In genomic region chr11:59556115-59556882, GRCh38 we compare ENCODE assay signal across 8 cellular contexts. TPM values are rescaled to one million over a fixed set of nuclear protein-coding genes. Genes with fewer than 3 reads are reported as not detected.
DNase-seq lines count a peak whose midpoint lies in the region; ATAC-seq and TF ChIP-seq lines count a peak whose summit lies in the region.

No MANE protein-coding gene starts in this region.

- peaks cover 0 to 44% (median 6%) of the 10 kb centered on the region in 4 donors for H3K4me1 ChIP-seq in tibial nerve

- peak overlapping the region; percentile 51 to 88 (median 78) for H3K27ac ChIP-seq in tibial nerve

- TF ChIP-seq CTCF in foreskin fibroblast (IDR thresholded peaks at IDR 0.05; ENCODE audit: low read depth, low read length) (no peak), osteocyte (IDR thresholded peaks at IDR 0.05) (no peak), tibial nerve (IDR thresholded peaks at IDR 0.05) (no peak)

- peak overlapping the region; percentile 83 for H3K4me3 Mint-ChIP-seq in activated T-helper 1 cell treated with anti-CD3 and anti-CD28 coated beads, Interleukin-12 subunit alpha, Interleukin-12 subunit beta, Interleukin-2, Interleukin-4 antibody, amounts not matched to agents 30 ng/mL and 10 ng/mL and 1 ng/mL, durations not matched to agents 14 hours and 24 hours and 36 hours
- H3K4me3 Mint-ChIP-seq in osteocyte (ENCODE audit: unreplicated experiment): peak overlapping the region; percentile 87

- TF ChIP-seq POLR2A in tibial nerve (IDR thresholded peaks at IDR 0.05): no peak

- H3K9me3 ChIP-seq in tibial nerve: no peaks in the 10 kb centered on the region

- 3% methylated on average over 28 of the region's 28 CpGs for WGBS in tibial nerve, 2 donors

- H3K27me3 ChIP-seq in tibial nerve: no peaks in the 10 kb centered on the region

- peak; percentile 42 to 52 for TF ChIP-seq EP300 in tibial nerve (IDR thresholded peaks at IDR 0.05)

- DNase-seq in DMS153 (lab: John Stamatoyannopoulos, UW) (peak; percentile 22), HK-2 (ENCODE audit: unreplicated experiment) (peak; percentile 81), foreskin fibroblast (peak; percentile 86 to 94), osteocyte (ENCODE audit: extremely low spot score, unreplicated experiment) (peak; percentile 88), tibial nerve (ENCODE audit: low spot score in 2 of 2) (peak; percentile 47 to 77)
- peak; percentile 42 for DNase-seq in activated T-helper 1 cell treated with anti-CD3 and anti-CD28 coated beads, Interleukin-12 subunit alpha, Interleukin-12 subunit beta, Interleukin-2, Interleukin-4 antibody, amounts not matched to agents 30 ng/mL and 10 ng/mL and 1 ng/mL, durations not matched to agents 14 hours and 24 hours and 36 hours (ENCODE audit: low spot score)

- peak overlapping the region; percentile 84 for H3K27ac Mint-ChIP-seq in activated T-helper 1 cell treated with anti-CD3 and anti-CD28 coated beads, Interleukin-12 subunit alpha, Interleukin-12 subunit beta, Interleukin-2, Interleukin-4 antibody, amounts not matched to agents 30 ng/mL and 10 ng/mL and 1 ng/mL, durations not matched to agents 14 hours and 24 hours and 36 hours
- H3K27ac Mint-ChIP-seq in osteocyte (ENCODE audit: unreplicated experiment): peak overlapping the region; percentile 96

- intact Hi-C loops in activated T-helper 1 cell treated with anti-CD3 and anti-CD28 coated beads, Interleukin-12 subunit alpha, Interleukin-12 subunit beta, Interleukin-2, Interleukin-4 antibody, amounts not matched to agents 30 ng/mL and 10 ng/mL and 1 ng/mL, durations not matched to agents 14 hours and 24 hours and 36 hours (cut with micrococcal nuclease): loop anchor here (2.0 to 10.0 kb wide), 3 partner anchors 199 to 1841 kb away; partner anchors contain the start of genes FAM111B, MED19, STX3 and TMX2

- peaks cover 54% of the 10 kb centered on the region for H3K4me1 Mint-ChIP-seq in activated T-helper 1 cell treated with anti-CD3 and anti-CD28 coated beads, Interleukin-12 subunit alpha, Interleukin-12 subunit beta, Interleukin-2, Interleukin-4 antibody, amounts not matched to agents 30 ng/mL and 10 ng/mL and 1 ng/mL, durations not matched to agents 14 hours and 24 hours and 36 hours (ENCODE audit: low read depth)
- H3K4me1 Mint-ChIP-seq in osteocyte (ENCODE audit: unreplicated experiment): peaks cover 30% of the 10 kb centered on the region

- peak overlapping the region; percentile 46 to 57 for H3K4me3 ChIP-seq in foreskin fibroblast (ENCODE audit: low read depth in 1 of 2, low read length in 2 of 2)
- peak overlapping the region; percentile 32 to 55 (median 38) for H3K4me3 ChIP-seq in tibial nerve

- no peaks in the 10 kb centered on the region for H3K36me3 ChIP-seq in tibial nerve

- ATAC-seq in HG02840 (IDR thresholded peaks at IDR 0.05; ENCODE audit: low FRiP score, unreplicated experiment): no peak

- no peaks in the 10 kb centered on the region for H3K9me3 Mint-ChIP-seq in activated T-helper 1 cell treated with anti-CD3 and anti-CD28 coated beads, Interleukin-12 subunit alpha, Interleukin-12 subunit beta, Interleukin-2, Interleukin-4 antibody, amounts not matched to agents 30 ng/mL and 10 ng/mL and 1 ng/mL, durations not matched to agents 14 hours and 24 hours and 36 hours
- H3K9me3 Mint-ChIP-seq in osteocyte (ENCODE audit: unreplicated experiment): no peaks in the 10 kb centered on the region

- peaks cover 2% of the 10 kb centered on the region for H3K36me3 Mint-ChIP-seq in activated T-helper 1 cell treated with anti-CD3 and anti-CD28 coated beads, Interleukin-12 subunit alpha, Interleukin-12 subunit beta, Interleukin-2, Interleukin-4 antibody, amounts not matched to agents 30 ng/mL and 10 ng/mL and 1 ng/mL, durations not matched to agents 14 hours and 24 hours and 36 hours (ENCODE audit: low read depth)
- no peaks in the 10 kb centered on the region for H3K36me3 Mint-ChIP-seq in osteocyte (ENCODE audit: unreplicated experiment)

- H3K27me3 Mint-ChIP-seq in activated T-helper 1 cell treated with anti-CD3 and anti-CD28 coated beads, Interleukin-12 subunit alpha, Interleukin-12 subunit beta, Interleukin-2, Interleukin-4 antibody, amounts not matched to agents 30 ng/mL and 10 ng/mL and 1 ng/mL, durations not matched to agents 14 hours and 24 hours and 36 hours (ENCODE audit: insufficient read depth): peaks cover 20% of the 10 kb centered on the region
- no peaks in the 10 kb centered on the region for H3K27me3 Mint-ChIP-seq in osteocyte (ENCODE audit: unreplicated experiment)

TF ChIP-seq in PFSK-1, 5 proteins besides CTCF, POLR2A, EP300 and RAD21:
- TF ChIP-seq TAF1 (IDR thresholded peaks at IDR 0.05; ENCODE audit: borderline replicate concordance, insufficient read depth, low read length) (0 out of 2 replicates have a peak, but pooled peaks have one; percentile 31), FOXP2 (optimal IDR thresholded peaks at IDR 0.05; ENCODE audit: borderline replicate concordance, extremely low read depth, extremely low read length, insufficient read depth) (no peak), POLR2AphosphoS5 (IDR thresholded peaks at IDR 0.05; ENCODE audit: low read depth, low read length) (no peak)

RNA-seq across cellular contexts. Expression of gene OR4D9, which starts 45.0 kb away (rescaled TPM):
- 0.05 TPM for polyA plus RNA-seq in PFSK-1 (2012; ENCODE audit: insufficient read length, low read depth)
- not detected in 2 replicates for total RNA-seq in activated T-helper 1 cell treated with anti-CD3 and anti-CD28 coated beads, Interleukin-12 subunit alpha, Interleukin-12 subunit beta, Interleukin-2, Interleukin-4 antibody, amounts not matched to agents 30 ng/mL and 10 ng/mL and 1 ng/mL, durations not matched to agents 14 hours and 24 hours and 36 hours
- not detected in 2 replicates for total RNA-seq in osteocyte
- total RNA-seq in tibial nerve: not detected

RNA-seq across cellular contexts. Expression of gene OR4D11, which starts 52.9 kb away (rescaled TPM):
- polyA plus RNA-seq in PFSK-1 (2012; ENCODE audit: insufficient read length, low read depth): not detected
- not detected in 2 replicates for total RNA-seq in activated T-helper 1 cell treated with anti-CD3 and anti-CD28 coated beads, Interleukin-12 subunit alpha, Interleukin-12 subunit beta, Interleukin-2, Interleukin-4 antibody, amounts not matched to agents 30 ng/mL and 10 ng/mL and 1 ng/mL, durations not matched to agents 14 hours and 24 hours and 36 hours
- total RNA-seq in osteocyte (not detected in 2 replicates), tibial nerve (not detected)

RNA-seq across cellular contexts. Expression of gene OSBP, which starts 59.3 kb away (rescaled TPM):
- 19.0 TPM for polyA plus RNA-seq in PFSK-1 (2012; ENCODE audit: insufficient read length, low read depth)
- 40.5 and 41.7 TPM in 2 replicates for total RNA-seq in activated T-helper 1 cell treated with anti-CD3 and anti-CD28 coated beads, Interleukin-12 subunit alpha, Interleukin-12 subunit beta, Interleukin-2, Interleukin-4 antibody, amounts not matched to agents 30 ng/mL and 10 ng/mL and 1 ng/mL, durations not matched to agents 14 hours and 24 hours and 36 hours
- total RNA-seq in osteocyte (45.7 and 46.0 TPM in 2 replicates), tibial nerve (10 to 100 TPM; 35.4 to 59.7 (median 46.0) TPM)

Comparison
In these comparisons a context has a peak if more than half of its experiments do, and no peak if none do; other contexts are left out.
1. DNase-seq: peak in every context shown above with its lines; median percentile 90 in foreskin fibroblast; 88 in osteocyte; 81 in HK-2; 62 in tibial nerve; 42 in activated T-helper 1 cell treated with anti-CD3 and anti-CD28 coated beads, Interleukin-12 subunit alpha, Interleukin-12 subunit beta, Interleukin-2, Interleukin-4 antibody, amounts not matched to agents 30 ng/mL and 10 ng/mL and 1 ng/mL, durations not matched to agents 14 hours and 24 hours and 36 hours; 22 in DMS153.